Comparison of ENCODE assay signal across 19 cellular contexts in the genomic region with DNA sequence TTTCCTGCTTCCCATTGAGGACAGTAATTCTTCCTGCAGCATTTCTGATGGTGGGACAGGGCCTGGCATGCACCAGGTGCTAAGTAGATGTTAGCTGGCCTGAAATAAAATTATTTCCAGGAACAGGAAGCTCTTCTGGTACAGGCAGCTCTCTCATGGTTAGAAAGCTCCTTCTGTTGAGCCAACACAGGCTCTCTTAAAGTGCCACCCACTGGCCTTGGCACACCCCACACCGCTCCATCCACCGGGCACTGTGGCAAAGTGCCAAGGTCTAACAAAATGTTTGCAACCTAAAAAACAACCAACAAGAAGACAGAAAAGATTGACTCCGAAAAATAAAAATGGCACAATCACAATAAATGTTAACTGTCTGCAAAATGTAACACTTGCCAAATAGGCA. TPM values are rescaled to one million over a fixed set of nuclear protein-coding genes. Genes with fewer than 3 reads are reported as not detected.
DNase-seq lines count a peak whose midpoint lies in the region; ATAC-seq, FAIRE-seq and TF ChIP-seq lines count a peak whose summit lies in the region.
"Had no signal": no experiment of that assay in that cellular context is flagged by ENCODE, and none has a peak within 500 bp of the region (broad histone marks: within the 10 kb centered on the region; RNA-seq: fewer than 3 reads in every experiment).

No MANE protein-coding gene starts in this region.

- H3K4me1 ChIP-seq in keratinocyte (ENCODE audit: control insufficient read depth, extremely low read depth, insufficient read depth, low read length) (no peaks in the 10 kb centered on the region), small intestine (ENCODE audit: control insufficient read depth in 2 of 2, insufficient read depth in 1 of 2, low read depth in 1 of 2, low read length in 1 of 2) (no peaks in the 10 kb centered on the region)

- H3K9me3 ChIP-seq in keratinocyte (ENCODE audit: control insufficient read depth, low read depth, low read length) (no peaks in the 10 kb centered on the region), small intestine (ENCODE audit: control insufficient read depth, low read depth) (no peaks in the 10 kb centered on the region)
- H3K9me3 ChIP-seq: esophagus squamous epithelium, MG63 had no signal

- H3K36me3 Mint-ChIP-seq in activated naive CD8-positive, alpha-beta T cell treated with anti-CD3 and anti-CD28 coated beads, Interleukin-2, amount 10 ng/mL, durations not matched to agents 7 days and 5 days: no peaks in the 10 kb centered on the region
- H3K36me3 Mint-ChIP-seq in activated naive CD8-positive, alpha-beta T cell treated with anti-CD3 and anti-CD28 coated beads, Interleukin-2, amount 50 U/mL, for 24 hours (ENCODE audit: low read depth): no peaks in the 10 kb centered on the region
- H3K36me3 Mint-ChIP-seq in naive thymus-derived CD8-positive, alpha-beta T cell: no peaks in the 10 kb centered on the region

- H3K9ac ChIP-seq in keratinocyte (ENCODE audit: control insufficient read depth, extremely low read depth, insufficient read depth, low read length): no peak overlapping the region

- peaks cover 14% of the 10 kb centered on the region for H3K27me3 Mint-ChIP-seq in activated naive CD8-positive, alpha-beta T cell treated with anti-CD3 and anti-CD28 coated beads, Interleukin-2, amount 10 ng/mL, durations not matched to agents 7 days and 5 days
- H3K27me3 Mint-ChIP-seq in activated naive CD8-positive, alpha-beta T cell treated with anti-CD3 and anti-CD28 coated beads, Interleukin-2, amount 50 U/mL, for 24 hours: peaks cover 2% of the 10 kb centered on the region
- peaks cover 0 to 2% (median 0%) of the 10 kb centered on the region in 5 donors for H3K27me3 Mint-ChIP-seq in naive thymus-derived CD8-positive, alpha-beta T cell
- H3K27me3 Mint-ChIP-seq: dendritic cell treated with granulocyte-macrophage colony-stimulating factor and Interleukin-4, amounts not matched to agents 40 ng/mL and 50 ng/mL, for 4 days had no signal

- H3K9me1 ChIP-seq in keratinocyte (ENCODE audit: control insufficient read depth, extremely low read depth, insufficient read depth, low read length): no peaks in the 10 kb centered on the region

- H3K27me3 ChIP-seq in keratinocyte (ENCODE audit: control insufficient read depth, extremely low read depth, insufficient read depth, low read length): no peaks in the 10 kb centered on the region
- H3K27me3 ChIP-seq in small intestine (ENCODE audit: control insufficient read depth in 2 of 2, insufficient read depth in 2 of 2, low read length in 2 of 2): no peaks in the 10 kb centered on the region
- H3K27me3 ChIP-seq: esophagus squamous epithelium, MG63 had no signal

- 16 to 47% (median 35%) methylated on average over 3 of the region's 3 CpGs for WGBS in small intestine, 3 donors

- H3K27ac ChIP-seq in keratinocyte (ENCODE audit: control insufficient read depth, insufficient read depth, low read length) (no peak overlapping the region), small intestine (ENCODE audit: low read depth in 1 of 2, low read length in 1 of 2) (no peak overlapping the region)
- H3K27ac ChIP-seq: esophagus squamous epithelium had no signal

- H4K20me1 ChIP-seq in keratinocyte (ENCODE audit: control insufficient read depth, extremely low read depth, insufficient read depth, low read length): no peaks in the 10 kb centered on the region

- H3K4me2 ChIP-seq in keratinocyte (ENCODE audit: control insufficient read depth, extremely low read depth, insufficient read depth, low read depth, low read length): no peak overlapping the region

- dilution Hi-C loops in keratinocyte (cut with MboI; ENCODE audit: extremely low pct_ligation_motif_present, low sequenced_read_pairs): no loop called here

- peak overlapping the region; percentile 39 for H2AFZ ChIP-seq in keratinocyte (ENCODE audit: control insufficient read depth, low read length)

- POLR2A ChIA-PET in activated naive CD8-positive, alpha-beta T cell treated with anti-CD3 and anti-CD28 coated beads, Interleukin-2, amount 10 ng/mL, durations not matched to agents 7 days and 5 days (lab: Charles Lee): no interaction called here
- POLR2A ChIA-PET in naive thymus-derived CD8-positive, alpha-beta T cell (lab: Charles Lee): no interaction called here

- H3K4me3 ChIP-seq in keratinocyte (ENCODE audit: control insufficient read depth in 2 of 3, extremely low read depth in 1 of 3, insufficient read depth in 2 of 3, low read depth in 1 of 3, low read length in 3 of 3) (no peak overlapping the region), small intestine (ENCODE audit: low read depth in 1 of 2, low read length in 2 of 2) (no peak overlapping the region)
- H3K4me3 ChIP-seq: esophagus squamous epithelium, GM12878, MG63 had no signal

- no peaks in the 10 kb centered on the region for H3K36me3 ChIP-seq in keratinocyte (ENCODE audit: control insufficient read depth in 2 of 2, extremely low read depth in 1 of 2, insufficient read depth in 2 of 2, low read length in 2 of 2)
- H3K36me3 ChIP-seq in small intestine (ENCODE audit: control insufficient read depth in 2 of 2, insufficient read depth in 2 of 2, low read length in 2 of 2): no peaks in the 10 kb centered on the region
- H3K36me3 ChIP-seq: esophagus squamous epithelium, MG63 had no signal

- no peaks in the 10 kb centered on the region for H3K79me2 ChIP-seq in keratinocyte (ENCODE audit: control insufficient read depth, insufficient read depth, low read length)

- H3K9me3 Mint-ChIP-seq in activated naive CD8-positive, alpha-beta T cell treated with anti-CD3 and anti-CD28 coated beads, Interleukin-2, amount 10 ng/mL, durations not matched to agents 7 days and 5 days: no peaks in the 10 kb centered on the region
- no peaks in the 10 kb centered on the region for H3K9me3 Mint-ChIP-seq in activated naive CD8-positive, alpha-beta T cell treated with anti-CD3 and anti-CD28 coated beads, Interleukin-2, amount 50 U/mL, for 24 hours
- no peaks in the 10 kb centered on the region for H3K9me3 Mint-ChIP-seq in naive thymus-derived CD8-positive, alpha-beta T cell
- H3K9me3 Mint-ChIP-seq: activated CD4-positive, alpha-beta T cell treated with anti-CD3 and anti-CD28 coated beads, Interleukin-2, amount 10 ng/mL, durations not matched to agents 24 days and 14 days; dendritic cell treated with granulocyte-macrophage colony-stimulating factor and Interleukin-4, amounts not matched to agents 40 ng/mL and 50 ng/mL, for 4 days had no signal

- peaks cover 8% of the 10 kb centered on the region for H3K4me1 Mint-ChIP-seq in activated naive CD8-positive, alpha-beta T cell treated with anti-CD3 and anti-CD28 coated beads, Interleukin-2, amount 10 ng/mL, durations not matched to agents 7 days and 5 days
- no peaks in the 10 kb centered on the region for H3K4me1 Mint-ChIP-seq in activated naive CD8-positive, alpha-beta T cell treated with anti-CD3 and anti-CD28 coated beads, Interleukin-2, amount 50 U/mL, for 24 hours
- H3K4me1 Mint-ChIP-seq in naive thymus-derived CD8-positive, alpha-beta T cell: peaks cover 0 to 9% (median 4%) of the 10 kb centered on the region in 4 donors

- no peak overlapping the region for H3K4me3 Mint-ChIP-seq in activated naive CD8-positive, alpha-beta T cell treated with anti-CD3 and anti-CD28 coated beads, Interleukin-2, amount 10 ng/mL, durations not matched to agents 7 days and 5 days
- no peak overlapping the region for H3K4me3 Mint-ChIP-seq in activated naive CD8-positive, alpha-beta T cell treated with anti-CD3 and anti-CD28 coated beads, Interleukin-2, amount 50 U/mL, for 24 hours
- H3K4me3 Mint-ChIP-seq in naive thymus-derived CD8-positive, alpha-beta T cell: no peak overlapping the region
- H3K4me3 Mint-ChIP-seq: activated CD4-positive, alpha-beta T cell treated with anti-CD3 and anti-CD28 coated beads, Interleukin-2, amount 10 ng/mL, durations not matched to agents 24 days and 14 days; dendritic cell treated with granulocyte-macrophage colony-stimulating factor and Interleukin-4, amounts not matched to agents 40 ng/mL and 50 ng/mL, for 4 days had no signal

- TF ChIP-seq CTCF in keratinocyte (optimal IDR thresholded peaks at IDR 0.05 in 1 of 3, IDR thresholded peaks at IDR 0.05 in 1 of 3, conservative IDR thresholded peaks at IDR 0.05 in 1 of 3; ENCODE audit: extremely low read depth in 1 of 3, insufficient read depth in 2 of 3, low read length in 3 of 3): no peak

- DNase-seq in activated naive CD8-positive, alpha-beta T cell treated with anti-CD3 and anti-CD28 coated beads, Interleukin-2, amount 10 ng/mL, durations not matched to agents 7 days and 5 days: no peak
- DNase-seq in activated naive CD8-positive, alpha-beta T cell treated with anti-CD3 and anti-CD28 coated beads, Interleukin-2, amount 50 U/mL, for 24 hours: no peak
- DNase-seq in NCI-H69 (lab: John Stamatoyannopoulos, UW): peak; percentile 25
- no peak for DNase-seq in keratinocyte (ENCODE audit: low read depth, low spot score)
- DNase-seq in small intestine: peak; percentile 28
- DNase-seq in inferior parietal cortex (ENCODE audit: extremely low spot score): no peak
- no peak for DNase-seq in naive thymus-derived CD8-positive, alpha-beta T cell
- DNase-seq: activated CD4-positive, alpha-beta T cell treated with anti-CD3 and anti-CD28 coated beads, Interleukin-2, amount 10 ng/mL, durations not matched to agents 24 days and 14 days; activated naive CD4-positive, alpha-beta T cell treated with anti-CD3 and anti-CD28 coated beads, Interleukin-2, amount 50 U/mL, for 16 hours; esophagus squamous epithelium; MG63; NCI-H1930; stimulated activated CD4-positive, alpha-beta T cell treated with anti-CD3 and anti-CD28 coated beads, Interleukin-2, amount 100 ng/mL, for 48 hours; SW 1271 had no signal

- no peak overlapping the region for H3K27ac Mint-ChIP-seq in activated naive CD8-positive, alpha-beta T cell treated with anti-CD3 and anti-CD28 coated beads, Interleukin-2, amount 10 ng/mL, durations not matched to agents 7 days and 5 days
- no peak overlapping the region for H3K27ac Mint-ChIP-seq in activated naive CD8-positive, alpha-beta T cell treated with anti-CD3 and anti-CD28 coated beads, Interleukin-2, amount 50 U/mL, for 24 hours
- H3K27ac Mint-ChIP-seq in naive thymus-derived CD8-positive, alpha-beta T cell: peak overlapping the region in 1 of 10 donors; percentile 67
- H3K27ac Mint-ChIP-seq: activated CD4-positive, alpha-beta T cell treated with anti-CD3 and anti-CD28 coated beads, Interleukin-2, amount 10 ng/mL, durations not matched to agents 24 days and 14 days had no signal

- peak; percentile 39 for ATAC-seq in activated naive CD8-positive, alpha-beta T cell treated with anti-CD3 and anti-CD28 coated beads, Interleukin-2, amount 10 ng/mL, durations not matched to agents 7 days and 5 days (ENCODE audit: low read depth)
- ATAC-seq in activated naive CD8-positive, alpha-beta T cell treated with anti-CD3 and anti-CD28 coated beads, Interleukin-2, amount 50 U/mL, for 24 hours: no peak
- ATAC-seq in HG02852 (IDR thresholded peaks at IDR 0.05; ENCODE audit: unreplicated experiment): no peak
- ATAC-seq in naive thymus-derived CD8-positive, alpha-beta T cell: no peak
- ATAC-seq: GM12878 had no signal

- FAIRE-seq in keratinocyte (lab: Jason Lieb, UNC) (peak; percentile 29), small intestine (lab: Jason Lieb, UNC) (no peak)
- FAIRE-seq: G401.6, GM12878, islet of Langerhans had no signal

RNA-seq across cellular contexts. Expression of gene ZNF710, which starts 36.6 kb away (rescaled TPM):
- total RNA-seq in activated naive CD8-positive, alpha-beta T cell treated with anti-CD3 and anti-CD28 coated beads, Interleukin-2, amount 10 ng/mL, durations not matched to agents 7 days and 5 days: 10 to 100 TPM; 15.4 to 16.7 TPM
- polyA plus RNA-seq in keratinocyte (3.9 to 5.4 TPM (median 4.5 TPM) in 3 replicates), small intestine (10 to 100 TPM; 10.3 to 19.7 (median 18.0) TPM)
- polyA plus RNA-seq in keratinocyte (2011; ENCODE audit: low read depth): 4.9 TPM
- 4.8 and 6.2 TPM in 2 replicates for polyA plus RNA-seq in keratinocyte (2011; cell fraction: cytosol; rRNA removed)
- polyA plus RNA-seq in keratinocyte (2011; cell fraction: nucleus; rRNA removed): 15.1 and 18.4 TPM in 2 replicates
- polyA plus RNA-seq in keratinocyte (2012; ENCODE audit: low replicate concordance): 18.9 and 20.7 TPM in 2 replicates
- polyA minus RNA-seq in keratinocyte: 11.3 to 32.5 TPM (median 11.8 TPM) in 3 replicates
- polyA minus RNA-seq in keratinocyte (2011; cell fraction: cytosol; rRNA and poly(A)+ RNA removed): 12.9 TPM
- 9.6 and 13.2 TPM in 2 replicates for polyA minus RNA-seq in keratinocyte (2011; cell fraction: nucleus; rRNA and poly(A)+ RNA removed)
- total RNA-seq in naive thymus-derived CD8-positive, alpha-beta T cell: 10 to 100 TPM; 13.8 to 14.5 TPM
- polyA plus RNA-seq in naive thymus-derived CD8-positive, alpha-beta T cell: 1 to 10 TPM in 1 of 3 donors, under 1 TPM in 2; 0.23 to 1.8 (median 0.47) TPM

RNA-seq across cellular contexts. Expression of gene ARPIN, which starts 51.8 kb away (rescaled TPM):
- under 1 TPM; 0.06 to 0.11 TPM for total RNA-seq in activated naive CD8-positive, alpha-beta T cell treated with anti-CD3 and anti-CD28 coated beads, Interleukin-2, amount 10 ng/mL, durations not matched to agents 7 days and 5 days
- 6.2 to 10.1 TPM (median 9.0 TPM) in 3 replicates for polyA plus RNA-seq in keratinocyte
- polyA plus RNA-seq in keratinocyte (2011; ENCODE audit: low read depth): 3.0 TPM
- polyA plus RNA-seq in keratinocyte (2011; cell fraction: cytosol; rRNA removed): 7.0 and 7.5 TPM in 2 replicates
- 10.5 and 11.4 TPM in 2 replicates for polyA plus RNA-seq in keratinocyte (2011; cell fraction: nucleus; rRNA removed)
- polyA plus RNA-seq in keratinocyte (2012; ENCODE audit: low replicate concordance): 5.7 and 8.9 TPM in 2 replicates
- 6.6 to 7.8 TPM (median 7.3 TPM) in 3 replicates for polyA minus RNA-seq in keratinocyte
- polyA minus RNA-seq in keratinocyte (2011; cell fraction: cytosol; rRNA and poly(A)+ RNA removed): 3.8 TPM
- polyA minus RNA-seq in keratinocyte (2011; cell fraction: nucleus; rRNA and poly(A)+ RNA removed): 2.6 and 4.0 TPM in 2 replicates
- 10 to 100 TPM; 11.9 to 19.5 (median 16.3) TPM for polyA plus RNA-seq in small intestine
- total RNA-seq in naive thymus-derived CD8-positive, alpha-beta T cell: under 1 TPM in 1 of 2 experiments, not detected in 1; 0.14 TPM
- not detected for polyA plus RNA-seq in naive thymus-derived CD8-positive, alpha-beta T cell
- total RNA-seq: activated CD4-positive, alpha-beta T cell treated with anti-CD3 and anti-CD28 coated beads, Interleukin-2, amount 10 ng/mL, durations not matched to agents 24 days and 14 days; GM12878 had no signal

Comparison
In these comparisons a context has a peak if more than half of its experiments do, and no peak if none do; other contexts are left out.
1. DNase-seq: peak in NCI-H69 (single experiment) and small intestine (single experiment); none in activated naive CD8-positive, alpha-beta T cell treated with anti-CD3 and anti-CD28 coated beads, Interleukin-2, amount 10 ng/mL, durations not matched to agents 7 days and 5 days (single experiment), activated naive CD8-positive, alpha-beta T cell treated with anti-CD3 and anti-CD28 coated beads, Interleukin-2, amount 50 U/mL, for 24 hours (single experiment), keratinocyte (single experiment), inferior parietal cortex (single experiment) and naive thymus-derived CD8-positive, alpha-beta T cell (0 of 10).